In genomic region chr6:157494132-157494705, GRCh38 we compare ENCODE assay signal across 19 cellular contexts.
"Had no signal": no experiment of that assay in that cellular context is flagged by ENCODE, and none has a peak within 500 bp of the region (broad histone marks: within the 10 kb centered on the region; RNA-seq: fewer than 3 reads in every experiment).

No MANE protein-coding gene starts in this region.

- H3K36me3 ChIP-seq: suprapubic skin had no signal

- H3K9me3 ChIP-seq: suprapubic skin had no signal

- DNase-seq: activated B cell treated with CpG ODN at 0.5 μM for 24 hours; activated CD4-positive, alpha-beta T cell treated with anti-CD3 and anti-CD28 coated beads for 48 hours; activated CD8-positive, alpha-beta T cell treated with anti-CD3 and anti-CD28 coated beads, Interleukin-2, amount 10 ng/mL, durations not matched to agents 7 days and 5 days; activated effector memory CD4-positive, alpha-beta T cell treated with anti-CD3 and anti-CD28 coated beads, Interleukin-2, amount 50 U/mL, for 16 hours; activated naive CD4-positive, alpha-beta T cell treated with anti-CD3 and anti-CD28 coated beads, Interleukin-2, amount 50 U/mL, for 16 hours; activated T-cell treated with anti-CD3 and anti-CD28 coated beads, Interleukin-2, amount 50 U/mL, for 48 hours; aorta; effector memory CD8-positive, alpha-beta T cell; foreskin melanocyte; hypothalamus; islet precursor cell; left colon; stimulated activated CD4-positive, alpha-beta T cell treated with anti-CD3 and anti-CD28 coated beads, Interleukin-12 subunit alpha, Interleukin-12 subunit beta, amount 100 ng/mL, for 4 hours; stimulated activated CD4-positive, alpha-beta T cell treated with anti-CD3 and anti-CD28 coated beads, Interleukin-1b, Interleukin-23, amount 100 ng/mL, for 48 hours; stimulated activated naive CD8-positive, alpha-beta T cell treated with anti-CD3 and anti-CD28 coated beads, Interleukin-15, amount 100 ng/mL, for 72 hours; trophoblast cell had no signal

- H3K4me3 ChIP-seq: SK-N-MC, suprapubic skin had no signal

- H3K27ac ChIP-seq: SK-N-MC, suprapubic skin had no signal

- ATAC-seq: activated CD8-positive, alpha-beta T cell treated with anti-CD3 and anti-CD28 coated beads, Interleukin-2, amount 10 ng/mL, durations not matched to agents 7 days and 5 days; effector memory CD8-positive, alpha-beta T cell; left colon; stimulated activated naive CD8-positive, alpha-beta T cell treated with anti-CD3 and anti-CD28 coated beads, Interleukin-15, amount 100 ng/mL, for 72 hours had no signal

- H3K4me1 ChIP-seq: suprapubic skin had no signal

- H3K27me3 ChIP-seq: suprapubic skin had no signal

- FAIRE-seq: TTC549 had no signal
